ENCODE assay signal across 25 cellular contexts in genomic region chr14:90907178-90907577, GRCh38.
"Had no signal": no experiment of that assay in that cellular context is flagged by ENCODE, and none has a peak within 500 bp of the region (broad histone marks: within the 10 kb centered on the region; RNA-seq: fewer than 3 reads in every experiment).

No MANE protein-coding gene starts in this region.

- H3K27ac Mint-ChIP-seq: activated CD4-positive, alpha-beta memory T cell treated with anti-CD3 and anti-CD28 coated beads, Interleukin-2, amount 10 ng/mL, durations not matched to agents 7 days and 5 days; activated CD4-positive, alpha-beta T cell treated with anti-CD3 and anti-CD28 coated beads, Interleukin-2, amount 10 ng/mL, durations not matched to agents 7 days and 5 days; activated T-helper 2 cell treated with anti-CD3 and anti-CD28 coated beads, Interferon-gamma antibody, Interleukin-2, Interleukin-4, amounts not matched to agents 10 μg/mL and 5 μg/mL and 100 μg/mL, durations not matched to agents 14 hours and 24 hours and 36 hours; WTC11 had no signal

- DNase-seq: activated CD4-positive, alpha-beta memory T cell treated with anti-CD3 and anti-CD28 coated beads, Interleukin-2, amount 10 ng/mL, durations not matched to agents 7 days and 5 days; activated CD4-positive, alpha-beta T cell treated with anti-CD3 and anti-CD28 coated beads for 1 hour; activated CD4-positive, alpha-beta T cell treated with anti-CD3 and anti-CD28 coated beads for 4 hours; activated CD4-positive, alpha-beta T cell treated with anti-CD3 and anti-CD28 coated beads, Interleukin-2, amount 10 ng/mL, durations not matched to agents 7 days and 5 days; activated CD4-positive, alpha-beta T cell treated with anti-CD3 and anti-CD28 coated beads, Interleukin-2, amount 50 U/mL, for 4 hours; activated CD8-positive, alpha-beta memory T cell treated with anti-CD3 and anti-CD28 coated beads, Interleukin-2, amount 50 U/mL, for 48 hours; activated effector memory CD4-positive, alpha-beta T cell treated with anti-CD3 and anti-CD28 coated beads, Interleukin-2, amount 50 U/mL, for 16 hours; activated naive CD4-positive, alpha-beta T cell treated with anti-CD3 and anti-CD28 coated beads, Interleukin-2, amount 50 U/mL, for 16 hours; activated T-cell treated with anti-CD3 and anti-CD28 coated beads, Interleukin-2, amount 50 U/mL, for 4 hours; amniotic stem cell; anterior cingulate cortex; brain microvascular endothelial cell; effector CD8-positive, alpha-beta T cell; esophagus squamous epithelium; foreskin melanocyte; heart right ventricle; T-helper 1 cell; T-helper 2 cell had no signal

- H3K27me3 ChIP-seq: brain microvascular endothelial cell, esophagus squamous epithelium, gastroesophageal sphincter, heart right ventricle, hepatocyte had no signal

- H3K4me1 ChIP-seq: esophagus squamous epithelium, heart right ventricle had no signal

- H3K4me2 ChIP-seq: hepatocyte had no signal

- H3K4me3 Mint-ChIP-seq: activated CD4-positive, alpha-beta memory T cell treated with anti-CD3 and anti-CD28 coated beads, Interleukin-2, amount 10 ng/mL, durations not matched to agents 7 days and 5 days; activated CD4-positive, alpha-beta T cell treated with anti-CD3 and anti-CD28 coated beads, Interleukin-2, amount 10 ng/mL, durations not matched to agents 7 days and 5 days; activated naive CD8-positive, alpha-beta T cell; activated T-cell treated with anti-CD3 and anti-CD28 coated beads, Interleukin-2, amount 50 U/mL, for 4 hours; WTC11 had no signal

- H3K36me3 ChIP-seq: brain microvascular endothelial cell, heart right ventricle had no signal

- H2AFZ ChIP-seq: hepatocyte had no signal

- H3K9me3 Mint-ChIP-seq: activated CD4-positive, alpha-beta memory T cell treated with anti-CD3 and anti-CD28 coated beads, Interleukin-2, amount 10 ng/mL, durations not matched to agents 7 days and 5 days; activated CD4-positive, alpha-beta T cell treated with anti-CD3 and anti-CD28 coated beads, Interleukin-2, amount 10 ng/mL, durations not matched to agents 7 days and 5 days; activated T-cell treated with anti-CD3 and anti-CD28 coated beads, Interleukin-2, amount 50 U/mL, for 4 hours; activated T-helper 2 cell treated with anti-CD3 and anti-CD28 coated beads, Interferon-gamma antibody, Interleukin-2, Interleukin-4, amounts not matched to agents 10 μg/mL and 5 μg/mL and 100 μg/mL, durations not matched to agents 14 hours and 24 hours and 36 hours; WTC11 had no signal

- H3K27me3 Mint-ChIP-seq: activated CD4-positive, alpha-beta memory T cell treated with anti-CD3 and anti-CD28 coated beads, Interleukin-2, amount 10 ng/mL, durations not matched to agents 7 days and 5 days; activated CD4-positive, alpha-beta T cell treated with anti-CD3 and anti-CD28 coated beads, Interleukin-2, amount 10 ng/mL, durations not matched to agents 7 days and 5 days; activated naive CD8-positive, alpha-beta T cell had no signal

- H3K4me3 ChIP-seq: esophagus squamous epithelium, gastroesophageal sphincter, heart right ventricle, hepatocyte had no signal

- H3K36me3 Mint-ChIP-seq: WTC11 had no signal

- H3K9me3 ChIP-seq: esophagus squamous epithelium, gastroesophageal sphincter, heart right ventricle had no signal

- ATAC-seq: activated T-cell treated with anti-CD3 and anti-CD28 coated beads, Interleukin-2, amount 50 U/mL, for 4 hours; gastroesophageal sphincter; heart right ventricle; WTC11 had no signal

- H3K27ac ChIP-seq: brain microvascular endothelial cell, epithelial cell of prostate, esophagus squamous epithelium, gastroesophageal sphincter, heart right ventricle, hepatocyte, VCaP had no signal
